1 cellular context compared by ENCODE assay signal in genomic region chr19:34757441-34757840, GRCh38.
TF ChIP-seq lines count a peak whose summit lies in the region.

No MANE protein-coding gene starts in this region.

TF ChIP-seq in A549, 52 proteins besides CTCF, POLR2A, EP300 and RAD21 (continued from another document):
- TF ChIP-seq HOXB5 (CRISPR knock-in tag; IDR thresholded peaks at IDR 0.05): no peak
- no peak for TF ChIP-seq FOSB (CRISPR knock-in tag; IDR thresholded peaks at IDR 0.05)
- no peak for TF ChIP-seq PHF8 (IDR thresholded peaks at IDR 0.05; ENCODE audit: borderline replicate concordance, low read depth)
- TF ChIP-seq ESRRA (IDR thresholded peaks at IDR 0.05; ENCODE audit: borderline replicate concordance, low read length): no peak
